In the genomic region with DNA sequence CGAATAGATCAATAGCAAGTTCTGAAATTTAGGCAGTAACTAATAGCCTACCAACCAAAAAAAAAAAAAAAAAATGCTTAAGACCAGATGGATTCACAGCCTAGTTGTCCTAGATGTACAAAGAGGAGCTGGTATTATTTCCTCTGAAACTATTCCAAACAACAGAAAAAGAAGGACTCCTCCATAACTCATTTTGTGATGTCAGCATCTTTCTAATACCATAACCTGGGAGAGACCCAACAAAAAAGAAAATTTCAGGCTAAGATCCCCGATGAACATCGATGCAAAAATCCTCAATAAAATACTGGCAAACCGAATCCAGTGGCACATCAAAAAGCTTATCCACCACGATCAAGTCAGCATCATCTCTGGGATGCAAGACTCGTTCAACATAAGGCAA, we compare ENCODE assay signal across 25 cellular contexts.
DNase-seq lines count a peak whose midpoint lies in the region; ATAC-seq, FAIRE-seq and TF ChIP-seq lines count a peak whose summit lies in the region.
"Had no signal": no experiment of that assay in that cellular context is flagged by ENCODE, and none has a peak within 500 bp of the region (broad histone marks: within the 10 kb centered on the region; RNA-seq: fewer than 3 reads in every experiment).

No MANE protein-coding gene starts in this region.

- no peak for ATAC-seq in HepG2
- ATAC-seq in right lobe of liver: no peak
- ATAC-seq in GM21447 (IDR thresholded peaks at IDR 0.05; ENCODE audit: unreplicated experiment): no peak
- ATAC-seq in left ventricle myocardium superior: no peak
- ATAC-seq: GM12878 had no signal

- no peak for TF ChIP-seq RAD21 in HepG2 (CRISPR knock-in tag; IDR thresholded peaks at IDR 0.05)

- 0% methylated on average over 6 of the region's 6 CpGs for WGBS in HepG2 (ENCODE audit: low lambda C conversion rate)
- WGBS in right lobe of liver (ENCODE audit: insufficient coverage, low coverage, low lambda C conversion rate, missing lambda C conversion rate): 36% methylated on average over 6 of the region's 6 CpGs

- POLR2A ChIA-PET in HepG2 (lab: Yijun Ruan, JAX): no interaction called here

- H3K79me2 ChIP-seq in HepG2 (ENCODE audit: insufficient read depth, low read length) (no peaks in the 10 kb centered on the region), KMS-11 (ENCODE audit: insufficient read depth, low read depth) (no peaks in the 10 kb centered on the region)

- H3K9ac ChIP-seq in HepG2 (ENCODE audit: insufficient read depth, low read depth, low read length) (no peak overlapping the region), KMS-11 (no peak overlapping the region)
- H3K9ac ChIP-seq: BLaER1 had no signal

- DNase-seq in HepG2 (ENCODE audit: low spot score) (no peak), right lobe of liver (no peak), left ventricle myocardium superior (no peak)
- DNase-seq: ACHN; BE2C; C1 segment of cervical spinal cord; CD4-positive, alpha-beta memory T cell; CD4-positive, CD25-positive, alpha-beta regulatory T cell; CD8-positive, alpha-beta memory T cell; COR-L47; DMS 273 treated with DMSO at 0.1 percent for 48 hours; DMS153; DMS53; DMS79; DND-41; EL; GDM1 had no signal

- H3K9me3 ChIP-seq in HepG2 (ENCODE audit: low read length): no peaks in the 10 kb centered on the region
- H3K9me3 ChIP-seq in right lobe of liver: no peaks in the 10 kb centered on the region
- H3K9me3 ChIP-seq: BE2C had no signal

- H3K27me3 ChIP-seq in HepG2 (ENCODE audit: control insufficient read depth in 1 of 2, insufficient read depth in 2 of 2, low read length in 2 of 2) (no peaks in the 10 kb centered on the region), right lobe of liver (no peaks in the 10 kb centered on the region), KMS-11 (ENCODE audit: insufficient read depth, low read depth) (no peaks in the 10 kb centered on the region)
- H3K27me3 ChIP-seq: BE2C, BLaER1 had no signal

- CTCF ChIA-PET in HepG2 (lab: Yijun Ruan, JAX; ENCODE audit: low intra/inter-chr PET ratio, low total read pairs): no interaction called here

- H3K4me3 ChIP-seq in HepG2 (replicated peaks in 1 of 3; ENCODE audit: insufficient read depth in 1 of 3, low read depth in 2 of 3, low read length in 3 of 3) (no peak overlapping the region), right lobe of liver (no peak overlapping the region), KMS-11 (IDR thresholded peaks at IDR 0.05; ENCODE audit: insufficient read depth, low read depth, low read length) (no peak overlapping the region)
- H3K4me3 ChIP-seq: BLaER1, GM12878 had no signal

- FAIRE-seq in HepG2 (lab: Jason Lieb, UNC): no peak
- FAIRE-seq: GM12878, GM12892, GM18507, GM19239 had no signal

- TF ChIP-seq CTCF in HepG2 (CRISPR knock-in tag; IDR thresholded peaks at IDR 0.05): no peak
- no peak for TF ChIP-seq CTCF in right lobe of liver (IDR thresholded peaks at IDR 0.05)
- TF ChIP-seq CTCF in KMS-11 (conservative IDR thresholded peaks at IDR 0.05; ENCODE audit: low read depth, low read length): no peak

- BruUV-seq in HepG2 (replicated peaks; lab: Mats Ljungman, UMichigan): no TSS peak

- H4K20me1 ChIP-seq in HepG2 (ENCODE audit: insufficient read depth, low read length) (no peaks in the 10 kb centered on the region), KMS-11 (ENCODE audit: insufficient read depth) (no peaks in the 10 kb centered on the region)
- H4K20me1 ChIP-seq: BLaER1 had no signal

- H3K4me2 ChIP-seq in HepG2 (ENCODE audit: low read depth, low read length) (no peak overlapping the region), KMS-11 (peak overlapping the region; percentile 44; the same call in 1 of the 2 replicates)
- H3K4me2 ChIP-seq: BLaER1 had no signal

- TF ChIP-seq EP300 in HepG2 (IDR thresholded peaks at IDR 0.05; ENCODE audit: low read depth in 2 of 2, low read length in 2 of 2) (no peak), HepG2 (CRISPR knock-in tag; IDR thresholded peaks at IDR 0.05; ENCODE audit: borderline replicate concordance) (no peak)

- in situ Hi-C loops in HepG2 (cut with HindIII; ENCODE audit: extremely low pct_ligation_motif_present, low pct_unique_long_range_greater_than_20kb): no loop called here

- no peak overlapping the region for H2AFZ ChIP-seq in HepG2 (ENCODE audit: low read length)
- no peak overlapping the region for H2AFZ ChIP-seq in KMS-11 (ENCODE audit: low read depth)

- no peaks in the 10 kb centered on the region for H3K36me3 ChIP-seq in HepG2 (replicated peaks in 1 of 2; ENCODE audit: control insufficient read depth in 1 of 2, insufficient read depth in 2 of 2, low read length in 2 of 2)
- H3K36me3 ChIP-seq in right lobe of liver: no peaks in the 10 kb centered on the region
- no peaks in the 10 kb centered on the region for H3K36me3 ChIP-seq in KMS-11 (ENCODE audit: insufficient read depth)
- H3K36me3 ChIP-seq: BE2C, BLaER1 had no signal

- H3K27ac ChIP-seq in HepG2 (ENCODE audit: extremely low read length, insufficient read depth, low read length) (no peak overlapping the region), right lobe of liver (no peak overlapping the region), KMS-11 (no peak overlapping the region)
- H3K27ac ChIP-seq: 22Rv1, BLaER1 had no signal

- intact Hi-C loops in HepG2 (cut with micrococcal nuclease; ENCODE audit: unreplicated experiment): no loop called here
- intact Hi-C loops in right lobe of liver (cut with DNase I): no loop called here
- intact Hi-C loops in left ventricle myocardium superior (cut with micrococcal nuclease): no loop called here

- TF ChIP-seq POLR2A in HepG2 (IDR thresholded peaks at IDR 0.05; ENCODE audit: insufficient read depth in 1 of 2, low read depth in 2 of 2, low read length in 2 of 2): no peak
- TF ChIP-seq POLR2A in right lobe of liver (IDR thresholded peaks at IDR 0.05): no peak

- H3K4me1 ChIP-seq in HepG2 (ENCODE audit: insufficient read depth, low read length) (no peaks in the 10 kb centered on the region), right lobe of liver (peaks cover 0 to 2% (median 0%) of the 10 kb centered on the region in 4 donors), KMS-11 (ENCODE audit: low read depth, poor library complexity, severe bottlenecking) (peaks cover 49% of the 10 kb centered on the region)
- H3K4me1 ChIP-seq: BE2C, BLaER1 had no signal

TF ChIP-seq in HepG2, 621 proteins besides CTCF, POLR2A, EP300 and RAD21:
- peak; percentile 25 to 73; a peak in 2 of 4 replicates for TF ChIP-seq MAFK (conservative IDR thresholded peaks at IDR 0.05 in 1 of 2, IDR thresholded peaks at IDR 0.05 in 1 of 2; ENCODE audit: low read length in 2 of 2)
- no peak for TF ChIP-seq NR2F6 (IDR thresholded peaks at IDR 0.05)
- TF ChIP-seq NR2F6 (CRISPR knock-in tag; IDR thresholded peaks at IDR 0.05): no peak
